In genomic region chr14:59919582-59920377, GRCh38 we compare ENCODE assay signal across 9 cellular contexts. TPM values are rescaled to one million over a fixed set of nuclear protein-coding genes. Genes with fewer than 3 reads are reported as not detected.
DNase-seq lines count a peak whose midpoint lies in the region; ATAC-seq and TF ChIP-seq lines count a peak whose summit lies in the region.
"Had no signal": no experiment of that assay in that cellular context is flagged by ENCODE, and none has a peak within 500 bp of the region (broad histone marks: within the 10 kb centered on the region; RNA-seq: fewer than 3 reads in every experiment).

Gene LRRC9, plus strand, starts transcription at chr14:59920144.

- H3K4me1 Mint-ChIP-seq in nephron progenitor cell = peaks cover 34% of the 10 kb centered on the region

- DNase-seq in NCI-H1436 treated with DMSO at 0.1 percent for 48 hours (lab: John Stamatoyannopoulos, UW) = peak; percentile 43
- DNase-seq in activated CD8-positive, alpha-beta memory T cell treated with anti-CD3 and anti-CD28 coated beads, Interleukin-2, amount 50 U/mL, for 4 hours = peak; percentile 48
- DNase-seq in foreskin keratinocyte = no peak
- peak; percentile 91 for DNase-seq in nephron progenitor cell
- DNase-seq in uterus = peak in 1 of 2 donors; percentile 18
- DNase-seq in kidney glomerular epithelial cell (lab: John Stamatoyannopoulos, UW) = no peak

- peak within 1 kb of the TSS; percentile 93 for H3K4me3 Mint-ChIP-seq in nephron progenitor cell

- no peak within 1 kb of the TSS for H3K27ac ChIP-seq in foreskin keratinocyte
- H3K27ac ChIP-seq in uterus = no peak within 1 kb of the TSS

- TF ChIP-seq CTCF in foreskin keratinocyte (conservative IDR thresholded peaks at IDR 0.05) (no peak), nephron progenitor cell (IDR thresholded peaks at IDR 0.05) (no peak), uterus (IDR thresholded peaks at IDR 0.05) (no peak)

- H3K27ac Mint-ChIP-seq in nephron progenitor cell = peak within 1 kb of the TSS; percentile 98

- peaks cover 61% of the 10 kb centered on the region for H3K27me3 ChIP-seq in foreskin keratinocyte
- peaks cover 0 to 13% of the 10 kb centered on the region in 2 donors for H3K27me3 ChIP-seq in uterus

- H3K9me3 ChIP-seq in uterus = no peaks in the 10 kb centered on the region

- intact Hi-C loops in uterus (cut with DNase I; ENCODE audit: low total_unique reads) = no loop called here

- H3K9me3 Mint-ChIP-seq in nephron progenitor cell = peaks cover 17% of the 10 kb centered on the region

- peak within 1 kb of the TSS; percentile 14 to 33 for H3K4me3 ChIP-seq in uterus

- H3K36me3 ChIP-seq in uterus = no peaks in the 10 kb centered on the region

- no peak for TF ChIP-seq POLR2A in uterus (IDR thresholded peaks at IDR 0.05)

- peaks cover 4% of the 10 kb centered on the region for H3K27me3 Mint-ChIP-seq in nephron progenitor cell (ENCODE audit: low read depth, poor library complexity)

- peaks cover 24% of the 10 kb centered on the region for H3K36me3 Mint-ChIP-seq in nephron progenitor cell (ENCODE audit: low read depth)

- ATAC-seq in GM18511 (IDR thresholded peaks at IDR 0.05; ENCODE audit: unreplicated experiment) (peak; percentile 40), foreskin keratinocyte (peak; percentile 50), GM21381 (IDR thresholded peaks at IDR 0.05; ENCODE audit: unreplicated experiment) (no peak)

- H3K4me1 ChIP-seq in foreskin keratinocyte (no peaks in the 10 kb centered on the region), uterus (no peaks in the 10 kb centered on the region)

RNA-seq across cellular contexts. Expression of gene LRRC9, which starts in this region (rescaled TPM):
- total RNA-seq in foreskin keratinocyte (not detected in 2 replicates), uterus (1 to 10 TPM in 1 of 4 donors, not detected in 3; 2.1 TPM)
- not detected in 2 replicates for polyA plus RNA-seq in foreskin keratinocyte
- total RNA-seq: SK-MEL-5 had no signal

Comparison
In these comparisons a context has a peak if more than half of its experiments do, and no peak if none do; other contexts are left out.
1. Peak in ATAC-seq in foreskin keratinocyte; RNA of the gene not detected or under 1 TPM.
2. DNase-seq: peak in NCI-H1436 treated with DMSO at 0.1 percent for 48 hours (single experiment), activated CD8-positive, alpha-beta memory T cell treated with anti-CD3 and anti-CD28 coated beads, Interleukin-2, amount 50 U/mL, for 4 hours (single experiment) and nephron progenitor cell (single experiment); none in foreskin keratinocyte (0 of 2) and kidney glomerular epithelial cell (single experiment).